20 cellular contexts compared by ENCODE assay signal in the genomic region with DNA sequence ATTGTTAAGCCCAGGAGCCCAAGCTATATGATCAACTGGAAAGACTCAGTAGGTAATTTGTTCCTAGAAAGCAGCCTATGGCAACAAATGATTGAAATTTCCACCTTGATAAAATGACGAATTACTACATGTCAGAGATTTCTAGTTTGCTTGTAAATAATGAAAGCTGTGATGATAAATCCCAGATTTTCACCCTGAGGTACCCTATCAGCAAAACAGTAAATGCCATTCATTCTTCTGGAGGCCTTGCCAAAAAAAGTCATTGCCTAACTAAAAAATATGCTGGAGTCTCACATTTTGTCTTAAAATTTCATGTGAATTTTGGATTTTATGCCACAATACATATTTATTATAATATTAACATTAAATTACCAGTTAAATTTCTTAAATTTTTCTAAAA.
"Had no signal": no experiment of that assay in that cellular context is flagged by ENCODE, and none has a peak within 500 bp of the region (broad histone marks: within the 10 kb centered on the region; RNA-seq: fewer than 3 reads in every experiment).

No MANE protein-coding gene starts in this region.

- DNase-seq: dermis blood vessel endothelial cell; endodermal cell; erythroblast; foreskin melanocyte; heart left ventricle; hippocampal formation; kidney glomerular epithelial cell; mesendoderm; naive B cell; occipital lobe; pancreas; right cardiac atrium; stimulated activated CD4-positive, alpha-beta T cell treated with anti-CD3 and anti-CD28 coated beads, Interleukin-2, amount 100 ng/mL, for 48 hours; stimulated activated naive CD4-positive, alpha-beta T cell treated with Interleukin-2 at 50 U/mL for 16 hours; thyroid gland had no signal

- H3K4me1 Mint-ChIP-seq: endodermal cell, naive B cell, nephron had no signal

- H3K4me1 ChIP-seq: heart left ventricle, pancreas, suprapubic skin, thyroid gland had no signal

- H3K27me3 ChIP-seq: heart left ventricle, pancreas, suprapubic skin, thyroid gland had no signal

- H3K27ac Mint-ChIP-seq: endodermal cell, nephron, progenitor cell of endocrine pancreas, type B pancreatic cell had no signal

- ATAC-seq: heart left ventricle, pancreas, right cardiac atrium had no signal

- H3K36me3 Mint-ChIP-seq: naive B cell, type B pancreatic cell had no signal

- H3K9me3 ChIP-seq: pancreas, suprapubic skin, thyroid gland had no signal

- H3K27ac ChIP-seq: heart left ventricle, pancreas, suprapubic skin, thyroid gland had no signal

- H3K4me3 Mint-ChIP-seq: endodermal cell, naive B cell, nephron, type B pancreatic cell had no signal

- H3K36me3 ChIP-seq: heart left ventricle, pancreas, suprapubic skin, thyroid gland had no signal

- H3K27me3 Mint-ChIP-seq: naive B cell, progenitor cell of endocrine pancreas had no signal

- H3K4me3 ChIP-seq: heart left ventricle, pancreas, smooth muscle cell, suprapubic skin, thyroid gland had no signal

- H3K9me3 Mint-ChIP-seq: endodermal cell, nephron, type B pancreatic cell had no signal
